1 cellular context compared by ENCODE assay signal in genomic region chr20:35447082-35447789, GRCh38.
A peak's percentile ranks its signal among the peaks of the same experiment; 100 is the strongest.
TF ChIP-seq lines count a peak whose summit lies in the region.

No MANE protein-coding gene starts in this region.

TF ChIP-seq in HepG2, 621 proteins besides CTCF, POLR2A, EP300 and RAD21 (continued from another document and continues in another):
- TF ChIP-seq, protein P1, sequence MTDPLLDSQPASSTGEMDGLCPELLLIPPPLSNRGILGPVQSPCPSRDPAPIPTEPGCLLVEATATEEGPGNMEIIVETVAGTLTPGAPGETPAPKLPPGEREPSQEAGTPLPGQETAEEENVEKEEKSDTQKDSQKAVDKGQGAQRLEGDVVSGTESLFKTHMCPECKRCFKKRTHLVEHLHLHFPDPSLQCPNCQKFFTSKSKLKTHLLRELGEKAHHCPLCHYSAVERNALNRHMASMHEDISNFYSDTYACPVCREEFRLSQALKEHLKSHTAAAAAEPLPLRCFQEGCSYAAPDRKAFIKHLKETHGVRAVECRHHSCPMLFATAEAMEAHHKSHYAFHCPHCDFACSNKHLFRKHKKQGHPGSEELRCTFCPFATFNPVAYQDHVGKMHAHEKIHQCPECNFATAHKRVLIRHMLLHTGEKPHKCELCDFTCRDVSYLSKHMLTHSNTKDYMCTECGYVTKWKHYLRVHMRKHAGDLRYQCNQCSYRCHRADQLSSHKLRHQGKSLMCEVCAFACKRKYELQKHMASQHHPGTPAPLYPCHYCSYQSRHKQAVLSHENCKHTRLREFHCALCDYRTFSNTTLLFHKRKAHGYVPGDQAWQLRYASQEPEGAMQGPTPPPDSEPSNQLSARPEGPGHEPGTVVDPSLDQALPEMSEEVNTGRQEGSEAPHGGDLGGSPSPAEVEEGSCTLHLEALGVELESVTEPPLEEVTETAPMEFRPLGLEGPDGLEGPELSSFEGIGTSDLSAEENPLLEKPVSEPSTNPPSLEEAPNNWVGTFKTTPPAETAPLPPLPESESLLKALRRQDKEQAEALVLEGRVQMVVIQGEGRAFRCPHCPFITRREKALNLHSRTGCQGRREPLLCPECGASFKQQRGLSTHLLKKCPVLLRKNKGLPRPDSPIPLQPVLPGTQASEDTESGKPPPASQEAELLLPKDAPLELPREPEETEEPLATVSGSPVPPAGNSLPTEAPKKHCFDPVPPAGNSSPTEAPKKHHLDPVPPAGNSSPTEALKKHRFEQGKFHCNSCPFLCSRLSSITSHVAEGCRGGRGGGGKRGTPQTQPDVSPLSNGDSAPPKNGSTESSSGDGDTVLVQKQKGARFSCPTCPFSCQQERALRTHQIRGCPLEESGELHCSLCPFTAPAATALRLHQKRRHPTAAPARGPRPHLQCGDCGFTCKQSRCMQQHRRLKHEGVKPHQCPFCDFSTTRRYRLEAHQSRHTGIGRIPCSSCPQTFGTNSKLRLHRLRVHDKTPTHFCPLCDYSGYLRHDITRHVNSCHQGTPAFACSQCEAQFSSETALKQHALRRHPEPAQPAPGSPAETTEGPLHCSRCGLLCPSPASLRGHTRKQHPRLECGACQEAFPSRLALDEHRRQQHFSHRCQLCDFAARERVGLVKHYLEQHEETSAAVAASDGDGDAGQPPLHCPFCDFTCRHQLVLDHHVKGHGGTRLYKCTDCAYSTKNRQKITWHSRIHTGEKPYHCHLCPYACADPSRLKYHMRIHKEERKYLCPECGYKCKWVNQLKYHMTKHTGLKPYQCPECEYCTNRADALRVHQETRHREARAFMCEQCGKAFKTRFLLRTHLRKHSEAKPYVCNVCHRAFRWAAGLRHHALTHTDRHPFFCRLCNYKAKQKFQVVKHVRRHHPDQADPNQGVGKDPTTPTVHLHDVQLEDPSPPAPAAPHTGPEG (CRISPR knock-in tag; IDR thresholded peaks at IDR 0.05) = no peak
- no peak for TF ChIP-seq UBTF (CRISPR knock-in tag; IDR thresholded peaks at IDR 0.05)
- no peak for TF ChIP-seq PHF20 (CRISPR knock-in tag; IDR thresholded peaks at IDR 0.05)
- TF ChIP-seq, protein P2, sequence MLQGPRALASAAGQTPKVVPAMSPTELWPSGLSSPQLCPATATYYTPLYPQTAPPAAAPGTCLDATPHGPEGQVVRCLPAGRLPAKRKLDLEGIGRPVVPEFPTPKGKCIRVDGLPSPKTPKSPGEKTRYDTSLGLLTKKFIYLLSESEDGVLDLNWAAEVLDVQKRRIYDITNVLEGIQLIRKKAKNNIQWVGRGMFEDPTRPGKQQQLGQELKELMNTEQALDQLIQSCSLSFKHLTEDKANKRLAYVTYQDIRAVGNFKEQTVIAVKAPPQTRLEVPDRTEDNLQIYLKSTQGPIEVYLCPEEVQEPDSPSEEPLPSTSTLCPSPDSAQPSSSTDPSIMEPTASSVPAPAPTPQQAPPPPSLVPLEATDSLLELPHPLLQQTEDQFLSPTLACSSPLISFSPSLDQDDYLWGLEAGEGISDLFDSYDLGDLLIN (CRISPR knock-in tag; IDR thresholded peaks at IDR 0.05; ENCODE audit: borderline replicate concordance) = no peak
- TF ChIP-seq CBFB (CRISPR knock-in tag; IDR thresholded peaks at IDR 0.05) = no peak
- no peak for TF ChIP-seq ZNF777 (CRISPR knock-in tag; IDR thresholded peaks at IDR 0.05)
- no peak for TF ChIP-seq ZNF260 (CRISPR knock-in tag; IDR thresholded peaks at IDR 0.05; ENCODE audit: borderline replicate concordance, low read depth)
- TF ChIP-seq, protein P3, sequence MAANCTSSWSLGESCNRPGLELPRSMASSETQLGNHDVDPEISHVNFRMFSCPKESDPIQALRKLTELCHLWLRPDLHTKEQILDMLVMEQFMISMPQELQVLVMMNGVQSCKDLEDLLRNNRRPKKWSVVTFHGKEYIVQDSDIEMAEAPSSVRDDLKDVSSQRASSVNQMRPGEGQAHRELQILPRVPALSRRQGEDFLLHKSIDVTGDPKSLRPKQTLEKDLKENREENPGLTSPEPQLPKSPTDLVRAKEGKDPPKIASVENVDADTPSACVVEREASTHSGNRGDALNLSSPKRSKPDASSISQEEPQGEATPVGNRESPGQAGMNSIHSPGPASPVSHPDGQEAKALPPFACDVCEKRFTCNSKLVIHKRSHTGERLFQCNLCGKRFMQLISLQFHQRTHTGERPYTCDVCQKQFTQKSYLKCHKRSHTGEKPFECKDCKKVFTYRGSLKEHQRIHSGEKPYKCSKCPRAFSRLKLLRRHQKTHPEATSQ (CRISPR knock-in tag; IDR thresholded peaks at IDR 0.05; ENCODE audit: borderline replicate concordance) = no peak
- TF ChIP-seq SRY (CRISPR knock-in tag; IDR thresholded peaks at IDR 0.05) = no peak
- TF ChIP-seq JDP2 (CRISPR knock-in tag; IDR thresholded peaks at IDR 0.05; ENCODE audit: borderline replicate concordance) = no peak
- no peak for TF ChIP-seq MTF1 (CRISPR knock-in tag; IDR thresholded peaks at IDR 0.05)
- TF ChIP-seq, protein P4, sequence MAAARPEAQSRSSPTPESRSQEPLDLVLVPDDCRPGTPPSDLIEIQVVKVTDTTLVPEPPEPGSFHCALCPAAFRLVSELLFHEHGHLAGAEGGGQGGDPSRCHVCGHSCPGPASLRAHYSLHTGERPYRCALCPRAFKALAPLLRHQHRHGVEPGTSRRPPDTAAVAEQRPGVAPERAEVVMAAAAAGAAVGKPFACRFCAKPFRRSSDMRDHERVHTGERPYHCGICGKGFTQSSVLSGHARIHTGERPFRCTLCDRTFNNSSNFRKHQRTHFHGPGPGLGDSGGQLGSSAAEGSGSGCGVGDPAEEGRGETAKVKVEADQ (CRISPR knock-in tag; IDR thresholded peaks at IDR 0.05; ENCODE audit: borderline replicate concordance) = no peak
- peak; percentile 59 for TF ChIP-seq ELF3 (CRISPR knock-in tag; IDR thresholded peaks at IDR 0.05)
- no peak for TF ChIP-seq SP1 (IDR thresholded peaks at IDR 0.05)
- TF ChIP-seq SP1 (CRISPR knock-in tag; IDR thresholded peaks at IDR 0.05) = no peak
- no peak for TF ChIP-seq SIX4 (CRISPR knock-in tag; IDR thresholded peaks at IDR 0.05)
- TF ChIP-seq ZNF678 (CRISPR knock-in tag; IDR thresholded peaks at IDR 0.05) = 0 out of 2 replicates have a peak, but pooled peaks have one; percentile 20
- TF ChIP-seq ZBTB10 (CRISPR knock-in tag; IDR thresholded peaks at IDR 0.05; ENCODE audit: borderline replicate concordance) = no peak
- TF ChIP-seq ZNF883 (CRISPR knock-in tag; IDR thresholded peaks at IDR 0.05; ENCODE audit: not compliant biosample characterization) = no peak
- TF ChIP-seq STAT6 (CRISPR knock-in tag; IDR thresholded peaks at IDR 0.05; ENCODE audit: borderline replicate concordance) = 0 out of 2 replicates have a peak, but pooled peaks have one; percentile 6
- TF ChIP-seq FOXA3 (CRISPR knock-in tag; IDR thresholded peaks at IDR 0.05) = 0 out of 2 replicates have a peak, but pooled peaks have one; percentile 13
- TF ChIP-seq ZNF563 (CRISPR knock-in tag; IDR thresholded peaks at IDR 0.05) = no peak
- TF ChIP-seq ZNF75D (CRISPR knock-in tag; IDR thresholded peaks at IDR 0.05; ENCODE audit: borderline replicate concordance) = no peak
- TF ChIP-seq ZNF510 (CRISPR knock-in tag; IDR thresholded peaks at IDR 0.05; ENCODE audit: low read depth) = peak; percentile 18; the same call in 1 of the 2 replicates
- TF ChIP-seq, protein P5, sequence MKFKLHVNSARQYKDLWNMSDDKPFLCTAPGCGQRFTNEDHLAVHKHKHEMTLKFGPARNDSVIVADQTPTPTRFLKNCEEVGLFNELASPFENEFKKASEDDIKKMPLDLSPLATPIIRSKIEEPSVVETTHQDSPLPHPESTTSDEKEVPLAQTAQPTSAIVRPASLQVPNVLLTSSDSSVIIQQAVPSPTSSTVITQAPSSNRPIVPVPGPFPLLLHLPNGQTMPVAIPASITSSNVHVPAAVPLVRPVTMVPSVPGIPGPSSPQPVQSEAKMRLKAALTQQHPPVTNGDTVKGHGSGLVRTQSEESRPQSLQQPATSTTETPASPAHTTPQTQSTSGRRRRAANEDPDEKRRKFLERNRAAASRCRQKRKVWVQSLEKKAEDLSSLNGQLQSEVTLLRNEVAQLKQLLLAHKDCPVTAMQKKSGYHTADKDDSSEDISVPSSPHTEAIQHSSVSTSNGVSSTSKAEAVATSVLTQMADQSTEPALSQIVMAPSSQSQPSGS (CRISPR knock-in tag; IDR thresholded peaks at IDR 0.05) = 0 out of 2 replicates have a peak, but pooled peaks have one; percentile 43
- no peak for TF ChIP-seq ZNF556 (CRISPR knock-in tag; IDR thresholded peaks at IDR 0.05; ENCODE audit: borderline replicate concordance)
- no peak for TF ChIP-seq NONO (IDR thresholded peaks at IDR 0.05)
- no peak; the same call in 1 of the 2 replicates for TF ChIP-seq NONO (CRISPR knock-in tag; conservative IDR thresholded peaks at IDR 0.05)
- TF ChIP-seq ZNF441 (CRISPR knock-in tag; IDR thresholded peaks at IDR 0.05; ENCODE audit: borderline replicate concordance) = no peak
- TF ChIP-seq MTA3 (CRISPR knock-in tag; IDR thresholded peaks at IDR 0.05) = no peak
- TF ChIP-seq KDM6A (CRISPR knock-in tag; IDR thresholded peaks at IDR 0.05; ENCODE audit: low read depth) = no peak
- TF ChIP-seq AKAP8 (CRISPR knock-in tag; IDR thresholded peaks at IDR 0.05) = no peak
- TF ChIP-seq, protein P6, sequence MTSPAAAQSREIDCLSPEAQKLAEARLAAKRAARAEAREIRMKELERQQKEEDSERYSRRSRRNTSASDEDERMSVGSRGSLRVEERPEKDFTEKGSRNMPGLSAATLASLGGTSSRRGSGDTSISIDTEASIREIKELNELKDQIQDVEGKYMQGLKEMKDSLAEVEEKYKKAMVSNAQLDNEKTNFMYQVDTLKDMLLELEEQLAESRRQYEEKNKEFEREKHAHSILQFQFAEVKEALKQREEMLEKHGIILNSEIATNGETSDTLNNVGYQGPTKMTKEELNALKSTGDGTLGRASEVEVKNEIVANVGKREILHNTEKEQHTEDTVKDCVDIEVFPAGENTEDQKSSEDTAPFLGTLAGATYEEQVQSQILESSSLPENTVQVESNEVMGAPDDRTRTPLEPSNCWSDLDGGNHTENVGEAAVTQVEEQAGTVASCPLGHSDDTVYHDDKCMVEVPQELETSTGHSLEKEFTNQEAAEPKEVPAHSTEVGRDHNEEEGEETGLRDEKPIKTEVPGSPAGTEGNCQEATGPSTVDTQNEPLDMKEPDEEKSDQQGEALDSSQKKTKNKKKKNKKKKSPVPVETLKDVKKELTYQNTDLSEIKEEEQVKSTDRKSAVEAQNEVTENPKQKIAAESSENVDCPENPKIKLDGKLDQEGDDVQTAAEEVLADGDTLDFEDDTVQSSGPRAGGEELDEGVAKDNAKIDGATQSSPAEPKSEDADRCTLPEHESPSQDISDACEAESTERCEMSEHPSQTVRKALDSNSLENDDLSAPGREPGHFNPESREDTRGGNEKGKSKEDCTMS (CRISPR knock-in tag; conservative IDR thresholded peaks at IDR 0.05) = no peak
- no peak for TF ChIP-seq CHD2 (IDR thresholded peaks at IDR 0.05; ENCODE audit: low read depth, low read length)
- TF ChIP-seq ZIK1 (CRISPR knock-in tag; IDR thresholded peaks at IDR 0.05; ENCODE audit: borderline replicate concordance, low read depth) = no peak
